ENCODE assay signal across 29 cellular contexts in genomic region chr2:156006721-156007618, GRCh38.
DNase-seq lines count a peak whose midpoint lies in the region; ATAC-seq, FAIRE-seq and TF ChIP-seq lines count a peak whose summit lies in the region.
"Had no signal": no experiment of that assay in that cellular context is flagged by ENCODE, and none has a peak within 500 bp of the region (broad histone marks: within the 10 kb centered on the region; RNA-seq: fewer than 3 reads in every experiment).

No MANE protein-coding gene starts in this region.

- no peaks in the 10 kb centered on the region for H3K9me3 ChIP-seq in lower lobe of right lung
- no peaks in the 10 kb centered on the region for H3K9me3 ChIP-seq in sigmoid colon
- H3K9me3 ChIP-seq: body of pancreas had no signal

- no peaks in the 10 kb centered on the region for H3K36me3 ChIP-seq in lower lobe of right lung
- no peaks in the 10 kb centered on the region for H3K36me3 ChIP-seq in sigmoid colon
- H3K36me3 ChIP-seq: heart right ventricle had no signal

- no peak for ATAC-seq in left cardiac atrium
- peak; percentile 32 to 55 for ATAC-seq in lower lobe of right lung
- ATAC-seq in HG02588 (IDR thresholded peaks at IDR 0.05; ENCODE audit: unreplicated experiment), result no peak
- no peak for ATAC-seq in GM21447 (IDR thresholded peaks at IDR 0.05; ENCODE audit: unreplicated experiment)
- ATAC-seq: body of pancreas, Panc1 had no signal

- WGBS in sigmoid colon, 2 donors, result 93 to 94% methylated on average over 17 of the region's 17 CpGs

- TF ChIP-seq POLR2A in sigmoid colon (IDR thresholded peaks at IDR 0.05), result no peak

- TF ChIP-seq CTCF in lower lobe of right lung (IDR thresholded peaks at IDR 0.05), result no peak
- TF ChIP-seq CTCF in sigmoid colon (IDR thresholded peaks at IDR 0.05), result no peak

- H3K27me3 ChIP-seq in lower lobe of right lung (ENCODE audit: low read depth) (no peaks in the 10 kb centered on the region), sigmoid colon (no peaks in the 10 kb centered on the region)
- H3K27me3 ChIP-seq: body of pancreas, heart right ventricle had no signal

- TF ChIP-seq EP300 in sigmoid colon (IDR thresholded peaks at IDR 0.05), result no peak

- intact Hi-C loops in left cardiac atrium (cut with DNase I), result no loop called here
- intact Hi-C loops in cardiac septum (cut with DNase I), result no loop called here
- intact Hi-C loops in lower lobe of right lung (cut with DNase I), result no loop called here
- intact Hi-C loops in sigmoid colon (cut with DNase I), result no loop called here

- no peak overlapping the region for H3K4me3 ChIP-seq in lower lobe of right lung
- H3K4me3 ChIP-seq in sigmoid colon, result no peak overlapping the region
- H3K4me3 ChIP-seq: body of pancreas, heart right ventricle had no signal

- H3K27ac ChIP-seq in lower lobe of right lung (no peak overlapping the region), sigmoid colon (no peak overlapping the region)
- H3K27ac ChIP-seq: body of pancreas, heart right ventricle had no signal

- H3K4me1 ChIP-seq in lower lobe of right lung (no peaks in the 10 kb centered on the region), sigmoid colon (no peaks in the 10 kb centered on the region)
- H3K4me1 ChIP-seq: body of pancreas, heart right ventricle had no signal

- FAIRE-seq in GM19239 (lab: Jason Lieb, UNC), result no peak
- FAIRE-seq: D721Med, endometrium, H1, keratinocyte had no signal

- DNase-seq in left cardiac atrium (peak; percentile 13), cardiac septum (ENCODE audit: low spot score) (no peak), lower lobe of right lung (peak; percentile 39), sigmoid colon (peak; percentile 58), GM19239 (ENCODE audit: insufficient read length, low spot score) (no peak), HuH-7.5 (ENCODE audit: low spot score) (no peak)
- DNase-seq: activated CD4-positive, alpha-beta memory T cell treated with anti-CD3 and anti-CD28 coated beads for 36 hours; activated CD4-positive, alpha-beta T cell treated with anti-CD3 and anti-CD28 coated beads for 1 hour; activated T-cell treated with anti-CD3 and anti-CD28 coated beads, Interleukin-2, amount 50 U/mL, for 72 hours; body of pancreas; CD4-positive, alpha-beta T cell; cerebellar nuclear complex; DND-41; GF-D8; Kasumi-1; NCI-H1417; NCI-H2081; NCI-H2227 treated with DMSO at 0.1 percent for 48 hours; SHP77 treated with DMSO at 0.1 percent for 48 hours; stimulated activated CD4-positive, alpha-beta T cell treated with anti-CD3 and anti-CD28 coated beads, Interleukin-15, amount 100 ng/mL, for 24 hours; stimulated activated CD4-positive, alpha-beta T cell treated with anti-CD3 and anti-CD28 coated beads, Interleukin-4, amount 100 ng/mL, for 4 hours had no signal

Comparison
In these comparisons a context has a peak if more than half of its experiments do, and no peak if none do; other contexts are left out.
1. DNase-seq: peak in left cardiac atrium (single experiment), lower lobe of right lung (single experiment) and sigmoid colon (single experiment); none in cardiac septum (single experiment), GM19239 (single experiment) and HuH-7.5 (single experiment).
2. ATAC-seq: peak in lower lobe of right lung (2 of 2); none in left cardiac atrium (0 of 2), HG02588 (single experiment) and GM21447 (single experiment).